ENCODE assay signal across 17 cellular contexts in genomic region chr15:60761505-60761845, GRCh38.
DNase-seq lines count a peak whose midpoint lies in the region; ATAC-seq and TF ChIP-seq lines count a peak whose summit lies in the region.
"Had no signal": no experiment of that assay in that cellular context is flagged by ENCODE, and none has a peak within 500 bp of the region (broad histone marks: within the 10 kb centered on the region; RNA-seq: fewer than 3 reads in every experiment).

No MANE protein-coding gene starts in this region.

- no peaks in the 10 kb centered on the region for H3K9me3 ChIP-seq in GM23248 (ENCODE audit: low read depth)
- peaks cover under 1% of the 10 kb centered on the region for H3K9me3 ChIP-seq in T-helper 17 cell (ENCODE audit: control insufficient read depth, low read length, poor library complexity, severe bottlenecking)
- no peaks in the 10 kb centered on the region for H3K9me3 ChIP-seq in smooth muscle cell (replicated peaks; ENCODE audit: low read depth)
- H3K9me3 ChIP-seq: HAP-1 had no signal

- H3K9me3 Mint-ChIP-seq in activated T-cell treated with anti-CD3 and anti-CD28 coated beads, Interleukin-2, amount 50 U/mL, for 4 hours: no peaks in the 10 kb centered on the region

- no peak for DNase-seq in activated T-cell treated with anti-CD3 and anti-CD28 coated beads, Interleukin-2, amount 50 U/mL, for 4 hours
- DNase-seq in activated T-cell treated with anti-CD3 and anti-CD28 coated beads, Interleukin-2, amount 50 U/mL, for 1 hour: no peak
- DNase-seq in GM23248: no peak
- DNase-seq in T-helper 17 cell: no peak
- no peak for DNase-seq in smooth muscle cell (lab: John Stamatoyannopoulos, UW; ENCODE audit: unreplicated experiment)
- no peak for DNase-seq in putamen (ENCODE audit: low spot score)
- DNase-seq: ACHN, AML-193, NCI-H1417 treated with DMSO at 0.1 percent for 48 hours, NCI-H2029, NCI-H2171 treated with DMSO at 0.1 percent for 48 hours, NCI-H446 treated with DMSO at 0.1 percent for 48 hours had no signal

- in situ Hi-C loops in GM23248 (cut with MboI): no loop called here

- H3K79me2 ChIP-seq in GM23248 (ENCODE audit: insufficient read depth) (no peaks in the 10 kb centered on the region), smooth muscle cell (ENCODE audit: low read depth) (no peaks in the 10 kb centered on the region)

- TF ChIP-seq CTCF in smooth muscle cell (IDR thresholded peaks at IDR 0.05; ENCODE audit: borderline replicate concordance, insufficient read depth, poor library complexity, severe bottlenecking): no peak

- H3K36me3 ChIP-seq in GM23248 (ENCODE audit: low read depth): no peaks in the 10 kb centered on the region
- no peaks in the 10 kb centered on the region for H3K36me3 ChIP-seq in smooth muscle cell (ENCODE audit: low read depth)
- H3K36me3 ChIP-seq: HAP-1 had no signal

- H3K9me2 ChIP-seq in GM23248 (ENCODE audit: insufficient read depth): no peaks in the 10 kb centered on the region

- H3K27ac Mint-ChIP-seq in T-helper 17 cell: peak overlapping the region; percentile 43
- H3K27ac Mint-ChIP-seq: CD14-positive monocyte had no signal

- no peaks in the 10 kb centered on the region for H3K27me3 Mint-ChIP-seq in activated T-cell treated with anti-CD3 and anti-CD28 coated beads, Interleukin-2, amount 50 U/mL, for 4 hours (ENCODE audit: low read depth)
- H3K27me3 Mint-ChIP-seq in T-helper 17 cell: no peaks in the 10 kb centered on the region

- no peaks in the 10 kb centered on the region for H3K36me3 Mint-ChIP-seq in activated T-cell treated with anti-CD3 and anti-CD28 coated beads, Interleukin-2, amount 50 U/mL, for 4 hours (ENCODE audit: insufficient read depth)
- H3K36me3 Mint-ChIP-seq in T-helper 17 cell (ENCODE audit: low read depth): peaks cover 3% of the 10 kb centered on the region
- H3K36me3 Mint-ChIP-seq: CD14-positive monocyte had no signal

- H3K4me3 ChIP-seq in GM23248 (no peak overlapping the region), smooth muscle cell (no peak overlapping the region)
- H3K4me3 ChIP-seq: HAP-1 had no signal

- no peaks in the 10 kb centered on the region for H3K27me3 ChIP-seq in GM23248 (replicated peaks; ENCODE audit: insufficient read depth)
- H3K27me3 ChIP-seq in smooth muscle cell (ENCODE audit: low read depth): peaks cover 53% of the 10 kb centered on the region

- H3K4me1 ChIP-seq in GM23248 (ENCODE audit: insufficient read depth) (peaks cover 38% of the 10 kb centered on the region), smooth muscle cell (ENCODE audit: low read depth) (peaks cover 13% of the 10 kb centered on the region)
- H3K4me1 ChIP-seq: HAP-1 had no signal

- ATAC-seq in activated T-cell treated with anti-CD3 and anti-CD28 coated beads, Interleukin-2, amount 50 U/mL, for 4 hours: peak; percentile 49 to 51
- ATAC-seq in T-helper 17 cell (peak; percentile 7), GM21423 (IDR thresholded peaks at IDR 0.05; ENCODE audit: unreplicated experiment) (no peak), HG02678 (IDR thresholded peaks at IDR 0.05; ENCODE audit: unreplicated experiment) (no peak)

- H3F3A ChIP-seq in GM23248 (ENCODE audit: insufficient read depth): peaks cover 42% of the 10 kb centered on the region
- no peaks in the 10 kb centered on the region for H3F3A ChIP-seq in smooth muscle cell (ENCODE audit: low read depth)

- H3K9ac ChIP-seq in GM23248 (no peak overlapping the region), smooth muscle cell (ENCODE audit: low read depth) (no peak overlapping the region)

- H2AFZ ChIP-seq in GM23248: no peak overlapping the region
- no peak overlapping the region for H2AFZ ChIP-seq in smooth muscle cell (ENCODE audit: low read depth)

- WGBS in GM23248 (ENCODE audit: low coverage in 1 of 2, low lambda C conversion rate in 2 of 2, missing lambda C conversion rate in 2 of 2), 2 experiments: 42 to 57% methylated on average over 1 of the region's 1 CpG
- 89% methylated on average over 1 of the region's 1 CpG for WGBS in smooth muscle cell (ENCODE audit: low lambda C conversion rate)

- no peak overlapping the region for H3K27ac ChIP-seq in GM23248
- H3K27ac ChIP-seq in smooth muscle cell (ENCODE audit: low read depth): peak overlapping the region; percentile 95
- H3K27ac ChIP-seq: HL-60 had no signal

- peak overlapping the region; percentile 46 for H3K4me2 ChIP-seq in GM23248 (ENCODE audit: unreplicated experiment)
- H3K4me2 ChIP-seq in smooth muscle cell: peak overlapping the region; percentile 51

- H3K4me3 Mint-ChIP-seq in activated T-cell treated with anti-CD3 and anti-CD28 coated beads, Interleukin-2, amount 50 U/mL, for 4 hours: no peak overlapping the region
- H3K4me3 Mint-ChIP-seq in T-helper 17 cell: no peak overlapping the region
- H3K4me3 Mint-ChIP-seq: CD14-positive monocyte had no signal

- H4K20me1 ChIP-seq in GM23248 (ENCODE audit: insufficient read depth): no peaks in the 10 kb centered on the region
- H4K20me1 ChIP-seq in smooth muscle cell (ENCODE audit: low read depth): peaks cover 46% of the 10 kb centered on the region

- peaks cover 29% of the 10 kb centered on the region for H3K4me1 Mint-ChIP-seq in activated T-cell treated with anti-CD3 and anti-CD28 coated beads, Interleukin-2, amount 50 U/mL, for 4 hours (ENCODE audit: low read depth)
- H3K4me1 Mint-ChIP-seq in T-helper 17 cell: peaks cover 41% of the 10 kb centered on the region
- H3K4me1 Mint-ChIP-seq: CD14-positive monocyte had no signal

Comparison
In these comparisons a context has a peak if more than half of its experiments do, and no peak if none do; other contexts are left out.
1. ATAC-seq: peak in activated T-cell treated with anti-CD3 and anti-CD28 coated beads, Interleukin-2, amount 50 U/mL, for 4 hours (2 of 2) and T-helper 17 cell (single experiment); none in GM21423 (single experiment) and HG02678 (single experiment).